1 cellular context compared by ENCODE assay signal in the genomic region with DNA sequence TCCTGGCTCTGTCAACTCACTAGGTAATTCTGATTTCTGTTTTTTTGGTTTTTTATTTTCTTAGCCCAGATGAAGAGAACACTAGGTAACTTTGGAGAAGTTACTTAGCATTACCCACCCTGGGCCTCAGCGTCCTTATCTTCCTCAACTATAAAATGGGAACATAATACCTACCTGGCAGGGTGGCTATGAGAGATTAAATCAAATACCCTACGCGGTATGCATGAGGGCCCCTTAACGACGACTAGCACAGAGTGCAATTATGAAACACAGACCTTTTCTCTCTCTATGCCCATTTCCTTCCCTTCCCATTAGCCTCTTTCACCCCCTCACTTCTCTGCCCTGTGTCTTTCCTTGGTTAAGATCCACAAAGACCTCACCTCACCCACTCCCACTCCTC.
TF ChIP-seq lines count a peak whose summit lies in the region.

No MANE protein-coding gene starts in this region.

TF ChIP-seq in GM23338, 12 proteins besides CTCF, POLR2A, EP300 and RAD21:
- TF ChIP-seq, protein P1, sequence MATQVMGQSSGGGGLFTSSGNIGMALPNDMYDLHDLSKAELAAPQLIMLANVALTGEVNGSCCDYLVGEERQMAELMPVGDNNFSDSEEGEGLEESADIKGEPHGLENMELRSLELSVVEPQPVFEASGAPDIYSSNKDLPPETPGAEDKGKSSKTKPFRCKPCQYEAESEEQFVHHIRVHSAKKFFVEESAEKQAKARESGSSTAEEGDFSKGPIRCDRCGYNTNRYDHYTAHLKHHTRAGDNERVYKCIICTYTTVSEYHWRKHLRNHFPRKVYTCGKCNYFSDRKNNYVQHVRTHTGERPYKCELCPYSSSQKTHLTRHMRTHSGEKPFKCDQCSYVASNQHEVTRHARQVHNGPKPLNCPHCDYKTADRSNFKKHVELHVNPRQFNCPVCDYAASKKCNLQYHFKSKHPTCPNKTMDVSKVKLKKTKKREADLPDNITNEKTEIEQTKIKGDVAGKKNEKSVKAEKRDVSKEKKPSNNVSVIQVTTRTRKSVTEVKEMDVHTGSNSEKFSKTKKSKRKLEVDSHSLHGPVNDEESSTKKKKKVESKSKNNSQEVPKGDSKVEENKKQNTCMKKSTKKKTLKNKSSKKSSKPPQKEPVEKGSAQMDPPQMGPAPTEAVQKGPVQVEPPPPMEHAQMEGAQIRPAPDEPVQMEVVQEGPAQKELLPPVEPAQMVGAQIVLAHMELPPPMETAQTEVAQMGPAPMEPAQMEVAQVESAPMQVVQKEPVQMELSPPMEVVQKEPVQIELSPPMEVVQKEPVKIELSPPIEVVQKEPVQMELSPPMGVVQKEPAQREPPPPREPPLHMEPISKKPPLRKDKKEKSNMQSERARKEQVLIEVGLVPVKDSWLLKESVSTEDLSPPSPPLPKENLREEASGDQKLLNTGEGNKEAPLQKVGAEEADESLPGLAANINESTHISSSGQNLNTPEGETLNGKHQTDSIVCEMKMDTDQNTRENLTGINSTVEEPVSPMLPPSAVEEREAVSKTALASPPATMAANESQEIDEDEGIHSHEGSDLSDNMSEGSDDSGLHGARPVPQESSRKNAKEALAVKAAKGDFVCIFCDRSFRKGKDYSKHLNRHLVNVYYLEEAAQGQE (IDR thresholded peaks at IDR 0.05; ENCODE audit: unreplicated experiment), result no peak
- TF ChIP-seq ZNF331 (CRISPR knock-in tag; IDR thresholded peaks at IDR 0.05; ENCODE audit: low read depth) (no peak), POLR2AphosphoS5 (IDR thresholded peaks at IDR 0.05; ENCODE audit: low read depth) (no peak), ZNF114 (CRISPR knock-in tag; IDR thresholded peaks at IDR 0.05) (no peak), EZH2 (IDR thresholded peaks at IDR 0.05; ENCODE audit: low read depth, unreplicated experiment) (no peak), EZH2phosphoT487 (IDR thresholded peaks at IDR 0.05; ENCODE audit: unreplicated experiment) (no peak), STAT1 (IDR thresholded peaks at IDR 0.05; ENCODE audit: unreplicated experiment) (no peak), CREB1 (CRISPR knock-in tag; IDR thresholded peaks at IDR 0.05; ENCODE audit: low read depth) (no peak), JUNB (IDR thresholded peaks at IDR 0.05; ENCODE audit: unreplicated experiment) (no peak), NANOG (IDR thresholded peaks at IDR 0.05; ENCODE audit: borderline replicate concordance) (no peak)
- TF ChIP-seq, protein P2, sequence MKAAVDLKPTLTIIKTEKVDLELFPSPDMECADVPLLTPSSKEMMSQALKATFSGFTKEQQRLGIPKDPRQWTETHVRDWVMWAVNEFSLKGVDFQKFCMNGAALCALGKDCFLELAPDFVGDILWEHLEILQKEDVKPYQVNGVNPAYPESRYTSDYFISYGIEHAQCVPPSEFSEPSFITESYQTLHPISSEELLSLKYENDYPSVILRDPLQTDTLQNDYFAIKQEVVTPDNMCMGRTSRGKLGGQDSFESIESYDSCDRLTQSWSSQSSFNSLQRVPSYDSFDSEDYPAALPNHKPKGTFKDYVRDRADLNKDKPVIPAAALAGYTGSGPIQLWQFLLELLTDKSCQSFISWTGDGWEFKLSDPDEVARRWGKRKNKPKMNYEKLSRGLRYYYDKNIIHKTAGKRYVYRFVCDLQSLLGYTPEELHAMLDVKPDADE (IDR thresholded peaks at IDR 0.05), result no peak
- TF ChIP-seq, protein P3, sequence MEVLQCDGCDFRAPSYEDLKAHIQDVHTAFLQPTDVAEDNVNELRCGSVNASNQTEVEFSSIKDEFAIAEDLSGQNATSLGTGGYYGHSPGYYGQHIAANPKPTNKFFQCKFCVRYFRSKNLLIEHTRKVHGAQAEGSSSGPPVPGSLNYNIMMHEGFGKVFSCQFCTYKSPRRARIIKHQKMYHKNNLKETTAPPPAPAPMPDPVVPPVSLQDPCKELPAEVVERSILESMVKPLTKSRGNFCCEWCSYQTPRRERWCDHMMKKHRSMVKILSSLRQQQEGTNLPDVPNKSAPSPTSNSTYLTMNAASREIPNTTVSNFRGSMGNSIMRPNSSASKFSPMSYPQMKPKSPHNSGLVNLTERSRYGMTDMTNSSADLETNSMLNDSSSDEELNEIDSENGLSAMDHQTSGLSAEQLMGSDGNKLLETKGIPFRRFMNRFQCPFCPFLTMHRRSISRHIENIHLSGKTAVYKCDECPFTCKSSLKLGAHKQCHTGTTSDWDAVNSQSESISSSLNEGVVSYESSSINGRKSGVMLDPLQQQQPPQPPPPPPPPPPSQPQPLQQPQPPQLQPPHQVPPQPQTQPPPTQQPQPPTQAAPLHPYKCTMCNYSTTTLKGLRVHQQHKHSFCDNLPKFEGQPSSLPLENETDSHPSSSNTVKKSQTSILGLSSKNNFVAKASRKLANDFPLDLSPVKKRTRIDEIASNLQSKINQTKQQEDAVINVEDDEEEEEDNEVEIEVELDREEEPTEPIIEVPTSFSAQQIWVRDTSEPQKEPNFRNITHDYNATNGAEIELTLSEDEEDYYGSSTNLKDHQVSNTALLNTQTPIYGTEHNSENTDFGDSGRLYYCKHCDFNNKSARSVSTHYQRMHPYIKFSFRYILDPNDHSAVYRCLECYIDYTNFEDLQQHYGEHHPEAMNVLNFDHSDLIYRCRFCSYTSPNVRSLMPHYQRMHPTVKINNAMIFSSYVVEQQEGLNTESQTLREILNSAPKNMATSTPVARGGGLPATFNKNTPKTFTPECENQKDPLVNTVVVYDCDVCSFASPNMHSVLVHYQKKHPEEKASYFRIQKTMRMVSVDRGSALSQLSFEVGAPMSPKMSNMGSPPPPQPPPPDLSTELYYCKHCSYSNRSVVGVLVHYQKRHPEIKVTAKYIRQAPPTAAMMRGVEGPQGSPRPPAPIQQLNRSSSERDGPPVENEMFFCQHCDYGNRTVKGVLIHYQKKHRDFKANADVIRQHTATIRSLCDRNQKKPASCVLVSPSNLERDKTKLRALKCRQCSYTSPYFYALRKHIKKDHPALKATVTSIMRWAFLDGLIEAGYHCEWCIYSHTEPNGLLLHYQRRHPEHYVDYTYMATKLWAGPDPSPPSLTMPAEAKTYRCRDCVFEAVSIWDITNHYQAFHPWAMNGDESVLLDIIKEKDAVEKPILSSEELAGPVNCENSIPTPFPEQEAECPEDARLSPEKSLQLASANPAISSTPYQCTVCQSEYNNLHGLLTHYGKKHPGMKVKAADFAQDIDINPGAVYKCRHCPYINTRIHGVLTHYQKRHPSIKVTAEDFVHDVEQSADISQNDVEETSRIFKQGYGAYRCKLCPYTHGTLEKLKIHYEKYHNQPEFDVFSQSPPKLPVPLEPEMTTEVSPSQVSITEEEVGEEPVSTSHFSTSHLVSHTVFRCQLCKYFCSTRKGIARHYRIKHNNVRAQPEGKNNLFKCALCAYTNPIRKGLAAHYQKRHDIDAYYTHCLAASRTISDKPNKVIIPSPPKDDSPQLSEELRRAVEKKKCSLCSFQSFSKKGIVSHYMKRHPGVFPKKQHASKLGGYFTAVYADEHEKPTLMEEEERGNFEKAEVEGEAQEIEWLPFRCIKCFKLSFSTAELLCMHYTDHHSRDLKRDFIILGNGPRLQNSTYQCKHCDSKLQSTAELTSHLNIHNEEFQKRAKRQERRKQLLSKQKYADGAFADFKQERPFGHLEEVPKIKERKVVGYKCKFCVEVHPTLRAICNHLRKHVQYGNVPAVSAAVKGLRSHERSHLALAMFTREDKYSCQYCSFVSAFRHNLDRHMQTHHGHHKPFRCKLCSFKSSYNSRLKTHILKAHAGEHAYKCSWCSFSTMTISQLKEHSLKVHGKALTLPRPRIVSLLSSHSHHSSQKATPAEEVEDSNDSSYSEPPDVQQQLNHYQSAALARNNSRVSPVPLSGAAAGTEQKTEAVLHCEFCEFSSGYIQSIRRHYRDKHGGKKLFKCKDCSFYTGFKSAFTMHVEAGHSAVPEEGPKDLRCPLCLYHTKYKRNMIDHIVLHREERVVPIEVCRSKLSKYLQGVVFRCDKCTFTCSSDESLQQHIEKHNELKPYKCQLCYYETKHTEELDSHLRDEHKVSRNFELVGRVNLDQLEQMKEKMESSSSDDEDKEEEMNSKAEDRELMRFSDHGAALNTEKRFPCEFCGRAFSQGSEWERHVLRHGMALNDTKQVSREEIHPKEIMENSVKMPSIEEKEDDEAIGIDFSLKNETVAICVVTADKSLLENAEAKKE (CRISPR knock-in tag; IDR thresholded peaks at IDR 0.05), result no peak
TF ChIP-seq in GM23338: peak in this region for 0.
